In the genomic region with DNA sequence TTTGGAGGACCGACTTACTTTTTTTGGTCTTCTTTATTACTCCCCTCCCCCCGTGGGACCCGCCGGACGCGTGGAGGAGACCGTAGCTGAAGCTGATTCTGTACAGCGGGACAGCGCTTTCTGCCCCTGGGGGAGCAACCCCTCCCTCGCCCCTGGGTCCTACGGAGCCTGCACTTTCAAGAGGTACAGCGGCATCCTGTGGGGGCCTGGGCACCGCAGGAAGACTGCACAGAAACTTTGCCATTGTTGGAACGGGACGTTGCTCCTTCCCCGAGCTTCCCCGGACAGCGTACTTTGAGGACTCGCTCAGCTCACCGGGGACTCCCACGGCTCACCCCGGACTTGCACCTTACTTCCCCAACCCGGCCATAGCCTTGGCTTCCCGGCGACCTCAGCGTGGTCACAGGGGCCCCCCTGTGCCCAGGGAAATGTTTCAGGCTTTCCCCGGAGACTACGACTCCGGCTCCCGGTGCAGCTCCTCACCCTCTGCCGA, we compare ENCODE assay signal across 8 cellular contexts. TPM values are rescaled to one million over a fixed set of nuclear protein-coding genes. Genes with fewer than 3 reads are reported as not detected.
DNase-seq lines count a peak whose midpoint lies in the region; ATAC-seq and TF ChIP-seq lines count a peak whose summit lies in the region.

No MANE protein-coding gene starts in this region.

- H3K27me3 Mint-ChIP-seq in CD8-positive, alpha-beta memory T cell = peaks cover 10 to 50% of the 10 kb centered on the region in 2 donors
- H3K27me3 Mint-ChIP-seq in activated T-helper 17 cell treated with anti-CD3 and anti-CD28 coated beads, Interleukin-2, amount 50 U/mL, for 72 hours = no peaks in the 10 kb centered on the region

- H3K36me3 ChIP-seq in CD8-positive, alpha-beta memory T cell (ENCODE audit: insufficient read depth, low read length) = no peaks in the 10 kb centered on the region
- H3K36me3 ChIP-seq in IMR-90 (ENCODE audit: control insufficient read depth, insufficient read depth, low read length) (no peaks in the 10 kb centered on the region), heart right ventricle (no peaks in the 10 kb centered on the region), skeletal muscle tissue (ENCODE audit: control insufficient read depth in 3 of 3, insufficient read depth in 3 of 3, low read length in 3 of 3) (peaks cover 0 to 3% (median 0%) of the 10 kb centered on the region in 3 donors)

- H2BK120ac ChIP-seq in IMR-90 (ENCODE audit: low read depth, low read length) = no peak overlapping the region

- H3K27ac ChIP-seq in CD8-positive, alpha-beta memory T cell (ENCODE audit: low read depth, low read length) = peak overlapping the region; percentile 100
- H3K27ac ChIP-seq in IMR-90 (ENCODE audit: insufficient read depth, low read length) = no peak overlapping the region
- H3K27ac ChIP-seq in heart right ventricle = peak overlapping the region in 9 of 10 donors; percentile 89 to 98 (median 95)
- peak overlapping the region; percentile 99 for H3K27ac ChIP-seq in skeletal muscle tissue (ENCODE audit: low read depth, low read length)

- H3K27ac Mint-ChIP-seq in CD8-positive, alpha-beta memory T cell = peak overlapping the region; percentile 98 to 99 (median 99)
- H3K27ac Mint-ChIP-seq in activated T-helper 17 cell treated with anti-CD3 and anti-CD28 coated beads, Interleukin-2, amount 50 U/mL, for 72 hours = peak overlapping the region; percentile 96

- no peak for TF ChIP-seq CTCF in IMR-90 (conservative IDR thresholded peaks at IDR 0.05; ENCODE audit: low read depth, low read length)
- TF ChIP-seq CTCF in heart right ventricle (IDR thresholded peaks at IDR 0.05) = peak in 3 of 9 donors; percentile 25 to 28 (median 25)

- H3K14ac ChIP-seq in IMR-90 (replicated peaks; ENCODE audit: low read depth, low read length) = no peak overlapping the region

- H3K9me1 ChIP-seq in IMR-90 (ENCODE audit: insufficient read depth, low read length) = peaks cover 3% of the 10 kb centered on the region; the same call in 1 of the 2 replicates

- no peak overlapping the region for H2AK5ac ChIP-seq in IMR-90 (ENCODE audit: low read depth, low read length)

- peak overlapping the region; percentile 93 to 99 (median 95) for H3K4me3 Mint-ChIP-seq in CD8-positive, alpha-beta memory T cell
- peak overlapping the region; percentile 89 for H3K4me3 Mint-ChIP-seq in activated T-helper 17 cell treated with anti-CD3 and anti-CD28 coated beads, Interleukin-2, amount 50 U/mL, for 72 hours

- H3K4me1 ChIP-seq in CD8-positive, alpha-beta memory T cell (ENCODE audit: insufficient read depth, low read length) = peaks cover 18% of the 10 kb centered on the region
- peaks cover 13% of the 10 kb centered on the region for H3K4me1 ChIP-seq in IMR-90 (ENCODE audit: control insufficient read depth, insufficient read depth, low read length)
- H3K4me1 ChIP-seq in heart right ventricle = peaks cover 8 to 45% (median 38%) of the 10 kb centered on the region in 9 donors
- H3K4me1 ChIP-seq in skeletal muscle tissue (ENCODE audit: control insufficient read depth in 3 of 3, insufficient read depth in 3 of 3, low read length in 3 of 3) = peaks cover 24 to 35% (median 31%) of the 10 kb centered on the region in 3 donors

- ATAC-seq in IMR-90 (ENCODE audit: low read depth) (no peak), heart right ventricle (peak in 5 of 8 donors; percentile 1 to 12 (median 6)), GM18861 (IDR thresholded peaks at IDR 0.05; ENCODE audit: unreplicated experiment) (no peak)
- no peak for ATAC-seq in activated T-helper 17 cell treated with anti-CD3 and anti-CD28 coated beads, Interleukin-2, amount 50 U/mL, for 72 hours (replicated peaks)

- H2AFZ ChIP-seq in IMR-90 (replicated peaks; ENCODE audit: low read length, poor library complexity) = peak overlapping the region; percentile 97

- no peak for TF ChIP-seq RAD21 in IMR-90 (IDR thresholded peaks at IDR 0.05; ENCODE audit: low read length)

- in situ Hi-C loops in IMR-90 (cut with MboI; ENCODE audit: low sequenced_read_pairs) = no loop called here

- H3K18ac ChIP-seq in IMR-90 (ENCODE audit: low read depth, low read length) = no peak overlapping the region

- H3K23ac ChIP-seq in IMR-90 (ENCODE audit: low read depth, low read length) = peak overlapping the region; percentile 1; the same call in 1 of the 2 replicates

- no peak overlapping the region for H4K8ac ChIP-seq in IMR-90 (ENCODE audit: low read depth in 2 of 2, low read length in 2 of 2)

- H4K20me1 ChIP-seq in IMR-90 (ENCODE audit: insufficient read depth, low read length) = peaks cover 15% of the 10 kb centered on the region; the same call in 1 of the 2 replicates

- CTCF ChIA-PET in CD8-positive, alpha-beta memory T cell (lab: Charles Lee) = interaction anchor here (0.7 to 16.7 kb wide), 10 partner anchors 9 to 173 kb away, joined by 3 to 455 read pairs (median 7); no protein-coding TSS in a partner anchor
- CTCF ChIA-PET in IMR-90 (lab: Yijun Ruan, JAX) = interaction anchor here (0.6 to 2.6 kb wide), 4 partner anchors 11 to 29 kb away, joined by 3 to 12 read pairs (median 4); no protein-coding TSS in a partner anchor

- dilution Hi-C loops in IMR-90 (cut with HindIII; ENCODE audit: low sequenced_read_pairs, unreplicated experiment) = no loop called here

- no peak overlapping the region for H2BK15ac ChIP-seq in IMR-90 (ENCODE audit: low read depth, low read length)

- peaks cover 3 to 42% (median 5%) of the 10 kb centered on the region in 3 donors for H3K36me3 Mint-ChIP-seq in CD8-positive, alpha-beta memory T cell
- H3K36me3 Mint-ChIP-seq in activated T-helper 17 cell treated with anti-CD3 and anti-CD28 coated beads, Interleukin-2, amount 50 U/mL, for 72 hours (ENCODE audit: low read depth) = peaks cover 56% of the 10 kb centered on the region

- no peaks in the 10 kb centered on the region for H3K9me3 ChIP-seq in CD8-positive, alpha-beta memory T cell (ENCODE audit: low read length)
- H3K9me3 ChIP-seq in IMR-90 (ENCODE audit: control insufficient read depth, insufficient read depth, low read length) = no peaks in the 10 kb centered on the region
- H3K9me3 ChIP-seq in heart right ventricle = no peaks in the 10 kb centered on the region
- no peaks in the 10 kb centered on the region for H3K9me3 ChIP-seq in skeletal muscle tissue (ENCODE audit: control insufficient read depth in 3 of 3, low read length in 3 of 3)

- no peak overlapping the region for H3K4ac ChIP-seq in IMR-90 (ENCODE audit: low read depth, low read length)

- 4% methylated on average over 12 of the region's 31 CpGs; no CpG with 5 or more reads in 1 of the 2 experiments for WGBS in IMR-90 (ENCODE audit: extremely low coverage in 2 of 2, insufficient read length in 1 of 2), 2 experiments
- WGBS in heart right ventricle, 2 donors = 1% methylated on average over 31 of the region's 31 CpGs

- H3K56ac ChIP-seq in IMR-90 (ENCODE audit: extremely low read depth, insufficient read depth, low read length) = no peak overlapping the region

- no peak for TF ChIP-seq POLR2A in IMR-90 (IDR thresholded peaks at IDR 0.05; ENCODE audit: low read depth, low read length)

- peaks cover 23 to 53% (median 29%) of the 10 kb centered on the region in 3 donors for H3K4me1 Mint-ChIP-seq in CD8-positive, alpha-beta memory T cell
- peaks cover 12% of the 10 kb centered on the region for H3K4me1 Mint-ChIP-seq in activated T-helper 17 cell treated with anti-CD3 and anti-CD28 coated beads, Interleukin-2, amount 50 U/mL, for 72 hours

- no peak overlapping the region for H2AK9ac ChIP-seq in IMR-90 (replicated peaks; ENCODE audit: low read depth, low read length, poor library complexity)

- H2BK20ac ChIP-seq in IMR-90 (ENCODE audit: low read depth, low read length) = no peak overlapping the region

- BruUV-seq in IMR-90 (replicated peaks; lab: Mats Ljungman, UMichigan) = TSS peak; percentile 95

- H3K79me1 ChIP-seq in IMR-90 (ENCODE audit: low read depth in 1 of 2, low read length in 2 of 2) = peaks cover 0 to 21% of the 10 kb centered on the region in 2 experiments; a peak in 2 of 4 replicates

- no peak overlapping the region for H4K91ac ChIP-seq in IMR-90 (ENCODE audit: insufficient read depth, low read depth, low read length)

- H3K9ac ChIP-seq in IMR-90 (ENCODE audit: low read depth, low read length) (no peak overlapping the region), skeletal muscle tissue (ENCODE audit: low read depth in 1 of 3, low read length in 3 of 3) (peak overlapping the region; percentile 94 to 99 (median 98))

- POLR2A ChIA-PET in CD8-positive, alpha-beta memory T cell (lab: Charles Lee) = interaction anchor here (0.7 to 3.6 kb wide), 8 partner anchors 10 to 44 kb away, joined by 3 to 45 read pairs (median 8); no protein-coding TSS in a partner anchor
- POLR2A ChIA-PET in IMR-90 (lab: Charles Lee; ENCODE audit: unreplicated experiment) = interaction anchor here (1.5 kb wide), 1 partner anchor 12 kb away, joined by 4 read pairs; no protein-coding TSS in a partner anchor

- DNase-seq in CD8-positive, alpha-beta memory T cell = peak in 1 of 5 donors; percentile 30
- DNase-seq in IMR-90 (no peak), heart right ventricle (no peak), NCI-H526 treated with DMSO at 0.1 percent for 48 hours (lab: John Stamatoyannopoulos, UW) (no peak), occipital lobe (lab: John Stamatoyannopoulos, UW) (no peak)

- no peaks in the 10 kb centered on the region for H3K27me3 ChIP-seq in CD8-positive, alpha-beta memory T cell (ENCODE audit: insufficient read depth, low read length, poor library complexity, severe bottlenecking)
- H3K27me3 ChIP-seq in IMR-90 (ENCODE audit: control insufficient read depth, insufficient read depth, low read length) (no peaks in the 10 kb centered on the region), heart right ventricle (peaks cover 0 to 21% (median 0%) of the 10 kb centered on the region in 7 donors), skeletal muscle tissue (ENCODE audit: control insufficient read depth in 3 of 3, insufficient read depth in 3 of 3, low read length in 3 of 3) (peaks cover 0 to 3% (median 0%) of the 10 kb centered on the region in 3 donors)

- intact Hi-C loops in IMR-90 (cut with micrococcal nuclease) (no loop called here), heart right ventricle (cut with DNase I) (loop anchor here in 2 of 10 donors (2.0 kb wide), 2 partner anchors 17 to 25 kb away; no protein-coding TSS in a partner anchor)

- H3K4me2 ChIP-seq in IMR-90 (ENCODE audit: low read depth, low read length) = peak overlapping the region; percentile 76

- H3K4me3 ChIP-seq in CD8-positive, alpha-beta memory T cell (ENCODE audit: low read length) = peak overlapping the region; percentile 96
- H3K4me3 ChIP-seq in IMR-90 (ENCODE audit: insufficient read depth, low read depth, low read length) (peak overlapping the region; percentile 76), heart right ventricle (peak overlapping the region; percentile 41 to 82 (median 74)), skeletal muscle tissue (ENCODE audit: low read length in 3 of 3) (peak overlapping the region; percentile 93 to 99 (median 98))

- H4K5ac ChIP-seq in IMR-90 (ENCODE audit: low read depth, low read length) = no peak overlapping the region

- no peak overlapping the region for H2BK5ac ChIP-seq in IMR-90 (ENCODE audit: low read depth, low read length, poor library complexity, severe bottlenecking)

- peaks cover 0 to 6% (median 3%) of the 10 kb centered on the region in 5 donors for H3K9me3 Mint-ChIP-seq in CD8-positive, alpha-beta memory T cell
- no peaks in the 10 kb centered on the region for H3K9me3 Mint-ChIP-seq in activated T-helper 17 cell treated with anti-CD3 and anti-CD28 coated beads, Interleukin-2, amount 50 U/mL, for 72 hours

RNA-seq across cellular contexts. Expression of gene FOSB, which starts 0.4 kb away (rescaled TPM):
- total RNA-seq in CD8-positive, alpha-beta memory T cell = 10 to 100 TPM; 21.6 to 22.1 TPM
- polyA plus RNA-seq in CD8-positive, alpha-beta memory T cell = 48.2 TPM
- total RNA-seq in IMR-90 (2012; rRNA removed) = 11.1 and 31.9 TPM in 2 replicates
- 15.6 and 60.1 TPM in 2 replicates for polyA plus RNA-seq in IMR-90 (2012; rRNA removed)
- 52.4 and 90.3 TPM in 2 replicates for polyA plus RNA-seq in IMR-90 (2012; cell fraction: cytosol; rRNA removed)
- 982 and 1,348 TPM in 2 replicates for polyA plus RNA-seq in IMR-90 (2012; cell fraction: nucleus; rRNA removed; ENCODE audit: low replicate concordance)
- 10 to 100 TPM; 20.7 to 39.2 TPM for total RNA-seq in activated T-helper 17 cell treated with anti-CD3 and anti-CD28 coated beads, Interleukin-2, amount 50 U/mL, for 72 hours
- 10 to 100 TPM in 2 of 10 donors, 1 to 10 TPM in 7, under 1 TPM in 1; 0.39 to 54.5 (median 4.9) TPM for total RNA-seq in heart right ventricle
- 1 to 10 TPM; 2.1 to 5.5 TPM for polyA plus RNA-seq in heart right ventricle
- total RNA-seq in skeletal muscle tissue = 42.8 TPM
- 2.2 TPM for total RNA-seq in occipital lobe

RNA-seq across cellular contexts. Expression of gene RTN2, which starts 28.6 kb away (rescaled TPM):
- 1 to 10 TPM; 2.7 to 3.7 TPM for total RNA-seq in CD8-positive, alpha-beta memory T cell
- polyA plus RNA-seq in CD8-positive, alpha-beta memory T cell = 0.71 TPM
- 5.3 and 5.7 TPM in 2 replicates for total RNA-seq in IMR-90 (2012; rRNA removed)
- polyA plus RNA-seq in IMR-90 (2012; rRNA removed) = 17.4 and 19.4 TPM in 2 replicates
- 16.9 and 38.3 TPM in 2 replicates for polyA plus RNA-seq in IMR-90 (2012; cell fraction: cytosol; rRNA removed)
- 11.9 and 20.0 TPM in 2 replicates for polyA plus RNA-seq in IMR-90 (2012; cell fraction: nucleus; rRNA removed; ENCODE audit: low replicate concordance)
- 1 to 10 TPM; 5.3 to 8.6 TPM for total RNA-seq in activated T-helper 17 cell treated with anti-CD3 and anti-CD28 coated beads, Interleukin-2, amount 50 U/mL, for 72 hours
- total RNA-seq in heart right ventricle = 10 to 100 TPM; 15.9 to 33.7 (median 21.8) TPM
- polyA plus RNA-seq in heart right ventricle = 10 to 100 TPM; 11.1 to 13.3 TPM
- 45.4 TPM for total RNA-seq in skeletal muscle tissue
- total RNA-seq in occipital lobe = 56.8 TPM

RNA-seq across cellular contexts. Expression of gene PPM1N, which starts 30.0 kb away (rescaled TPM):
- 1 to 10 TPM; 2.5 to 3.3 TPM for total RNA-seq in CD8-positive, alpha-beta memory T cell
- polyA plus RNA-seq in CD8-positive, alpha-beta memory T cell = 4.6 TPM
- total RNA-seq in IMR-90 (2012; rRNA removed) (0.56 and 0.90 TPM in 2 replicates), heart right ventricle (1 to 10 TPM in 1 of 10 donors, under 1 TPM in 4, not detected in 5; 0.32 to 3.6 (median 0.57) TPM), skeletal muscle tissue (0.52 TPM), occipital lobe (0.47 TPM)
- polyA plus RNA-seq in IMR-90 (2012; rRNA removed) (1.6 TPM in 2 replicates), heart right ventricle (under 1 TPM; 0.51 to 0.68 TPM)
- 2.0 and 2.9 TPM in 2 replicates for polyA plus RNA-seq in IMR-90 (2012; cell fraction: cytosol; rRNA removed)
- 3.4 and 4.5 TPM in 2 replicates for polyA plus RNA-seq in IMR-90 (2012; cell fraction: nucleus; rRNA removed; ENCODE audit: low replicate concordance)
- total RNA-seq in activated T-helper 17 cell treated with anti-CD3 and anti-CD28 coated beads, Interleukin-2, amount 50 U/mL, for 72 hours = 1 to 10 TPM; 4.3 to 5.2 TPM

RNA-seq across cellular contexts. Expression of gene VASP, which starts 39.1 kb away (rescaled TPM):
- 100 to 1,000 TPM; 154 to 170 TPM for total RNA-seq in CD8-positive, alpha-beta memory T cell
- 61.8 TPM for polyA plus RNA-seq in CD8-positive, alpha-beta memory T cell
- total RNA-seq in IMR-90 (2012; rRNA removed) (61.1 and 66.9 TPM in 2 replicates), heart right ventricle (10 to 100 TPM; 24.9 to 78.6 (median 42.3) TPM), skeletal muscle tissue (32.4 TPM), occipital lobe (8.4 TPM)
- polyA plus RNA-seq in IMR-90 (2012; rRNA removed) (88.8 and 126 TPM in 2 replicates), heart right ventricle (10 to 100 TPM; 62.3 to 70.0 TPM)
- 92.1 and 92.3 TPM in 2 replicates for polyA plus RNA-seq in IMR-90 (2012; cell fraction: cytosol; rRNA removed)
- polyA plus RNA-seq in IMR-90 (2012; cell fraction: nucleus; rRNA removed; ENCODE audit: low replicate concordance) = 91.0 and 119 TPM in 2 replicates
- total RNA-seq in activated T-helper 17 cell treated with anti-CD3 and anti-CD28 coated beads, Interleukin-2, amount 50 U/mL, for 72 hours = 100 to 1,000 TPM; 151 to 196 TPM

RNA-seq across cellular contexts. Expression of gene ERCC1, which starts 44.5 kb away (rescaled TPM):
- 10 to 100 TPM; 75.7 to 82.6 TPM for total RNA-seq in CD8-positive, alpha-beta memory T cell
- 47.5 TPM for polyA plus RNA-seq in CD8-positive, alpha-beta memory T cell
- total RNA-seq in IMR-90 (2012; rRNA removed) (76.9 and 84.2 TPM in 2 replicates), heart right ventricle (100 to 1,000 TPM; 113 to 194 (median 136) TPM), skeletal muscle tissue (56.9 TPM), occipital lobe (51.2 TPM)
- polyA plus RNA-seq in IMR-90 (2012; rRNA removed) (132 and 153 TPM in 2 replicates), heart right ventricle (100 to 1,000 TPM; 147 to 183 TPM)
- polyA plus RNA-seq in IMR-90 (2012; cell fraction: cytosol; rRNA removed) = 113 and 118 TPM in 2 replicates
- polyA plus RNA-seq in IMR-90 (2012; cell fraction: nucleus; rRNA removed; ENCODE audit: low replicate concordance) = 152 and 183 TPM in 2 replicates
- 10 to 100 TPM; 27.6 to 33.2 TPM for total RNA-seq in activated T-helper 17 cell treated with anti-CD3 and anti-CD28 coated beads, Interleukin-2, amount 50 U/mL, for 72 hours

Comparison
In these comparisons a context has a peak if more than half of its experiments do, and no peak if none do; other contexts are left out.
1. ATAC-seq: peak in heart right ventricle (5 of 8); none in IMR-90 (single experiment), activated T-helper 17 cell treated with anti-CD3 and anti-CD28 coated beads, Interleukin-2, amount 50 U/mL, for 72 hours (single experiment) and GM18861 (single experiment).
2. Peak in every context shown above with its lines, with median percentiles within 50 percentile points of each other: H3K4me3 ChIP-seq.